ENCODE assay signal across 8 cellular contexts in the genomic region with DNA sequence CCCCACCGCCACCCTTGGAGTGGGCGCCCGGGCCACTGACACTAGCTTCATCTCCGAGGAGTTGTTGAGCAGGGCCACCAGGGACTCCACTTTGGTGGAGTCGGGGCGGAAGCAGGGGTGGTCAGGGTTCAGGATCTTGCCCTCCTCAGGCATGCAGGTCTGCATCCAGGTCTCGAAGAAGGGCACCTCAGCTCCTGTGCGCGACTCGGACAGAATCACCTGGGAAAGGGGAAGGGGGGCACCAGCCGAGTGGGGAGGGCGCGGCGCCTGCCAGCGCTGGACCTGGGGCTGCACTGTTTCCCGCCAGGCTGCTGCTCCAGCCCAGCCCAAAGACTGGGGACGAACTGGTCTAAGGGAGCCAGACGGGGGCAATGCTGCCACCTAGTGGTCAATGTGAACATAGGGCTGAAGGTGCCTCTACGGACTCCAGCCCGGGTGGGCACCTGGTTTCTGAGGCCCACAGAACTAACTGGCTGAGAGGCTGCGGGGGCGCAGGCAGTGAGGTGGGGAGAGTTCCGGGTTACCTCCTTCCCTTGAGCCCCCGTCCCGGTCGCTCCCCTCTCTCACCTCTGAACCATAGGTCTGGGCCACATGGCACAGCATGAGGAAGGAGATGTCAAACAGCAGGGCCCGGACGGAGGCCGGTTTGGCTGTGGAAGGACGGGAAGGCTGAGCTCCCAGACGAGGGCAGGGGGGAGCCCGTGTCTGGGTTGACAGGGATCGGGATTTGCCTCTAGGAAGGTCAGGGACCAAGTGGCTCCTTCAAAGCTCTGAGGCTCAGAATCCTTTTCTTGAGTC. TPM values are rescaled to one million over a fixed set of nuclear protein-coding genes. Genes with fewer than 3 reads are reported as not detected.
DNase-seq lines count a peak whose midpoint lies in the region; ATAC-seq, FAIRE-seq and TF ChIP-seq lines count a peak whose summit lies in the region.

No MANE protein-coding gene starts in this region.

- H3K27me3 ChIP-seq in BE2C, result no peaks in the 10 kb centered on the region
- no peaks in the 10 kb centered on the region for H3K27me3 ChIP-seq in HCT116 (ENCODE audit: insufficient read depth, low read length)
- H3K27me3 ChIP-seq in HepG2 (ENCODE audit: control insufficient read depth in 1 of 2, insufficient read depth in 2 of 2, low read length in 2 of 2), result no peaks in the 10 kb centered on the region

- H3K36me3 ChIP-seq in BE2C (peaks cover 62% of the 10 kb centered on the region), HCT116 (ENCODE audit: control insufficient read depth in 1 of 2, insufficient read depth in 2 of 2, low read length in 2 of 2) (peaks cover 16 to 40% of the 10 kb centered on the region in 2 experiments; a peak in 3 of 4 replicates), HepG2 (replicated peaks in 1 of 2; ENCODE audit: control insufficient read depth in 1 of 2, insufficient read depth in 2 of 2, low read length in 2 of 2) (peaks cover 40 to 74% of the 10 kb centered on the region in 2 experiments)

- peaks cover 23% of the 10 kb centered on the region for H3K4me1 Mint-ChIP-seq in activated CD4-positive, alpha-beta T cell treated with anti-CD3 and anti-CD28 coated beads, Interleukin-2, amount 10 ng/mL, durations not matched to agents 7 days and 5 days

- POLR2A ChIA-PET in HCT116 (lab: Charles Lee) (no interaction called here), HepG2 (lab: Yijun Ruan, JAX) (interaction anchor here (0.7 to 1.2 kb wide), 2 partner anchors 27 to 84 kb away, joined by 3 to 6 read pairs; partner anchors contain the start of gene MED24)
- POLR2A ChIA-PET in activated CD4-positive, alpha-beta T cell treated with anti-CD3 and anti-CD28 coated beads, Interleukin-2, amount 10 ng/mL, durations not matched to agents 7 days and 5 days (lab: Charles Lee), result no interaction called here

- H3K4me2 ChIP-seq in HCT116 (ENCODE audit: low read length) (no peak overlapping the region), HepG2 (ENCODE audit: low read depth, low read length) (no peak overlapping the region)

- H3K4me1 ChIP-seq in BE2C (peaks cover 4% of the 10 kb centered on the region; the same call in 1 of the 2 replicates), HCT116 (ENCODE audit: control insufficient read depth in 1 of 2, insufficient read depth in 2 of 2, low read length in 2 of 2) (peaks cover 2 to 15% of the 10 kb centered on the region in 2 experiments; a peak in 2 of 4 replicates), HepG2 (ENCODE audit: insufficient read depth, low read length) (no peaks in the 10 kb centered on the region)

- intact Hi-C loops in HCT116 (cut with micrococcal nuclease) (loop anchor here (1.0 to 5.0 kb wide), 2 partner anchors 60 to 68 kb away; no protein-coding TSS in a partner anchor), HepG2 (cut with micrococcal nuclease; ENCODE audit: unreplicated experiment) (loop anchor here (1.0 kb wide), 1 partner anchor 14 kb away; no protein-coding TSS in a partner anchor)

- H2AFZ ChIP-seq in HCT116 (ENCODE audit: low read depth, low read length, poor library complexity, severe bottlenecking), result no peak overlapping the region
- no peak overlapping the region for H2AFZ ChIP-seq in HepG2 (ENCODE audit: low read length)

- TF ChIP-seq POLR2A in HCT116 (IDR thresholded peaks at IDR 0.05; ENCODE audit: borderline replicate concordance, extremely low read depth, insufficient read depth, insufficient read length) (no peak), HepG2 (IDR thresholded peaks at IDR 0.05; ENCODE audit: insufficient read depth in 1 of 2, low read depth in 2 of 2, low read length in 2 of 2) (no peak)

- H4K20me1 ChIP-seq in HCT116 (ENCODE audit: insufficient read depth) (no peaks in the 10 kb centered on the region), HepG2 (ENCODE audit: insufficient read depth, low read length) (no peaks in the 10 kb centered on the region)

- in situ Hi-C loops in HepG2 (cut with HindIII; ENCODE audit: extremely low pct_ligation_motif_present, low pct_unique_long_range_greater_than_20kb), result no loop called here

- H3K36me3 Mint-ChIP-seq in activated CD4-positive, alpha-beta T cell treated with anti-CD3 and anti-CD28 coated beads, Interleukin-2, amount 10 ng/mL, durations not matched to agents 7 days and 5 days (ENCODE audit: low read depth), result peaks cover 45% of the 10 kb centered on the region

- no peaks in the 10 kb centered on the region for H3K9me2 ChIP-seq in HCT116 (ENCODE audit: insufficient read depth)

- no peaks in the 10 kb centered on the region for H3K79me2 ChIP-seq in HCT116 (ENCODE audit: insufficient read depth, low read length)
- no peaks in the 10 kb centered on the region for H3K79me2 ChIP-seq in HepG2 (ENCODE audit: insufficient read depth, low read length)

- TF ChIP-seq RAD21 in HCT116 (IDR thresholded peaks at IDR 0.05; ENCODE audit: low read depth) (peak; percentile 73), HepG2 (CRISPR knock-in tag; IDR thresholded peaks at IDR 0.05) (peak; percentile 77)

- peak; percentile 90 for FAIRE-seq in HepG2 (lab: Jason Lieb, UNC)

- H3K9ac ChIP-seq in HCT116 (ENCODE audit: low read length), result no peak overlapping the region
- no peak overlapping the region for H3K9ac ChIP-seq in HepG2 (ENCODE audit: insufficient read depth, low read depth, low read length)

- WGBS in HepG2 (ENCODE audit: low lambda C conversion rate), result 55% methylated on average over 28 of the region's 33 CpGs

- peak overlapping the region; percentile 13; the same call in 1 of the 2 replicates for H3K27ac ChIP-seq in HCT116 (ENCODE audit: low read depth, low read length)
- no peak overlapping the region for H3K27ac ChIP-seq in coronary artery
- no peak overlapping the region for H3K27ac ChIP-seq in HepG2 (ENCODE audit: extremely low read length, insufficient read depth, low read length)

- TF ChIP-seq CTCF in BE2C (IDR thresholded peaks at IDR 0.05; ENCODE audit: low read depth, low read length) (peak; percentile 85), HCT116 (IDR thresholded peaks at IDR 0.05 in 2 of 3, conservative IDR thresholded peaks at IDR 0.05 in 1 of 3; ENCODE audit: borderline replicate concordance in 1 of 3, insufficient read depth in 1 of 3, low read depth in 2 of 3, low read length in 2 of 3) (peak; percentile 72 to 89 (median 87)), coronary artery (IDR thresholded peaks at IDR 0.05) (peak; percentile 90), HepG2 (CRISPR knock-in tag; IDR thresholded peaks at IDR 0.05) (peak; percentile 98)

- H3K27ac Mint-ChIP-seq in activated CD4-positive, alpha-beta T cell treated with anti-CD3 and anti-CD28 coated beads, Interleukin-2, amount 10 ng/mL, durations not matched to agents 7 days and 5 days, result peak overlapping the region; percentile 57

- BruUV-seq in HCT116 (replicated peaks; lab: Mats Ljungman, UMichigan) (no TSS peak), HepG2 (replicated peaks; lab: Mats Ljungman, UMichigan) (no TSS peak)

- peak; percentile 90 for DNase-seq in BE2C
- peak; percentile 50 for DNase-seq in HCT116 (ENCODE audit: low read depth, low spot score)
- peak; percentile 48 for DNase-seq in NCI-H526 treated with DMSO at 0.1 percent for 48 hours (lab: John Stamatoyannopoulos, UW)
- DNase-seq in activated CD4-positive, alpha-beta T cell treated with anti-CD3 and anti-CD28 coated beads, Interleukin-2, amount 10 ng/mL, durations not matched to agents 7 days and 5 days, result peak; percentile 84
- no peak for DNase-seq in coronary artery (ENCODE audit: low spot score)
- DNase-seq in HepG2 (ENCODE audit: low spot score), result peak; percentile 82
- peak; percentile 65 to 68 for DNase-seq in stimulated activated CD4-positive, alpha-beta T cell treated with anti-CD3 and anti-CD28 coated beads, Interleukin-4, amount 100 ng/mL, for 4 hours

- ATAC-seq in HCT116 (peak; percentile 98), HepG2 (peak; percentile 97), HG02981 (IDR thresholded peaks at IDR 0.05; ENCODE audit: unreplicated experiment) (no peak)

- H3K4me3 ChIP-seq in BE2C (ENCODE audit: low read depth, low read length) (no peak overlapping the region), HCT116 (replicated peaks in 1 of 2; ENCODE audit: low read depth in 1 of 2, low read length in 2 of 2) (no peak overlapping the region), coronary artery (no peak overlapping the region), HepG2 (replicated peaks in 1 of 3; ENCODE audit: insufficient read depth in 1 of 3, low read depth in 2 of 3, low read length in 3 of 3) (no peak overlapping the region)

- H3K27me3 Mint-ChIP-seq in activated CD4-positive, alpha-beta T cell treated with anti-CD3 and anti-CD28 coated beads, Interleukin-2, amount 10 ng/mL, durations not matched to agents 7 days and 5 days, result no peaks in the 10 kb centered on the region

- TF ChIP-seq EP300 in HepG2 (IDR thresholded peaks at IDR 0.05; ENCODE audit: low read depth in 2 of 2, low read length in 2 of 2), result no peak
- TF ChIP-seq EP300 in HepG2 (CRISPR knock-in tag; IDR thresholded peaks at IDR 0.05; ENCODE audit: borderline replicate concordance), result no peak

- CTCF ChIA-PET in HCT116 (lab: Charles Lee) (interaction anchor here (0.8 to 2.0 kb wide), 11 partner anchors 9 to 154 kb away, joined by 3 to 12 read pairs (median 4); partner anchors contain the start of gene MED24), HepG2 (lab: Yijun Ruan, JAX; ENCODE audit: low intra/inter-chr PET ratio, low total read pairs) (interaction anchor here (0.7 to 2.7 kb wide), 3 partner anchors 13 to 59 kb away, joined by 3 to 56 read pairs (median 6); partner anchors contain the start of gene CSF3)
- CTCF ChIA-PET in activated CD4-positive, alpha-beta T cell treated with anti-CD3 and anti-CD28 coated beads, Interleukin-2, amount 10 ng/mL, durations not matched to agents 7 days and 5 days (lab: Charles Lee), result interaction anchor here (0.5 to 2.6 kb wide), 19 partner anchors 8 to 483 kb away, joined by 3 to 13 read pairs (median 4); partner anchors contain the start of genes CSF3, GSDMA and MED24

- RAD21 ChIA-PET in HCT116 (lab: Charles Lee; ENCODE audit: low non-redundant PET in 1 of 2, low total read pairs in 2 of 2, uncharacterized antibody in 2 of 2, unreplicated experiment in 2 of 2), result no interaction called here

- H3K9me3 ChIP-seq in BE2C (no peaks in the 10 kb centered on the region), HCT116 (ENCODE audit: control insufficient read depth in 1 of 2, insufficient read depth in 1 of 2, low read depth in 1 of 2, low read length in 2 of 2) (no peaks in the 10 kb centered on the region), HepG2 (ENCODE audit: low read length) (no peaks in the 10 kb centered on the region)

- no peaks in the 10 kb centered on the region for H3K9me3 Mint-ChIP-seq in activated CD4-positive, alpha-beta T cell treated with anti-CD3 and anti-CD28 coated beads, Interleukin-2, amount 10 ng/mL, durations not matched to agents 7 days and 5 days

- no peak overlapping the region for H3K4me3 Mint-ChIP-seq in activated CD4-positive, alpha-beta T cell treated with anti-CD3 and anti-CD28 coated beads, Interleukin-2, amount 10 ng/mL, durations not matched to agents 7 days and 5 days

RNA-seq across cellular contexts. Expression of gene CSF3, which starts 11.8 kb away (rescaled TPM):
- polyA plus RNA-seq in BE2C (2012; ENCODE audit: insufficient read depth, insufficient read length, low read depth), result not detected
- total RNA-seq in HCT116 (2021; ENCODE audit: unreplicated experiment), result not detected
- not detected in 2 replicates for polyA plus RNA-seq in HCT116 (2012)
- total RNA-seq in activated CD4-positive, alpha-beta T cell treated with anti-CD3 and anti-CD28 coated beads, Interleukin-2, amount 10 ng/mL, durations not matched to agents 7 days and 5 days, result not detected
- total RNA-seq in HepG2 (2016; rRNA removed; fragmentation: Illumina TruSeq; extraction: Trizol), result not detected in 2 replicates
- not detected in 2 replicates for total RNA-seq in HepG2 (2016; cell fraction: cytosol; rRNA removed; fragmentation: Illumina TruSeq; extraction: Trizol; ENCODE audit: low read depth)
- not detected in 2 replicates for total RNA-seq in HepG2 (2016; cell fraction: insoluble cytoplasmic fraction; rRNA removed; fragmentation: Illumina TruSeq; extraction: Trizol)
- total RNA-seq in HepG2 (2016; cell fraction: membrane; rRNA removed; fragmentation: Illumina TruSeq; extraction: Trizol), result not detected in 2 replicates
- not detected in 2 replicates for total RNA-seq in HepG2 (2016; cell fraction: nucleus; rRNA removed; fragmentation: Illumina TruSeq; extraction: Trizol)
- 0.07 and 0.09 TPM in 2 replicates for polyA plus RNA-seq in HepG2 (2011; rRNA removed)
- polyA plus RNA-seq in HepG2 (2011; cell fraction: cytosol; rRNA removed), result 0.03 and 0.12 TPM in 2 replicates
- 0.23 and 0.47 TPM in 2 replicates for polyA plus RNA-seq in HepG2 (2011; cell fraction: nucleus; rRNA removed)
- polyA plus RNA-seq in HepG2 (2012), result not detected in 2 replicates
- not detected in 2 replicates for polyA plus RNA-seq in HepG2 (2016; cell fraction: cytosol; fragmentation: Illumina TruSeq; extraction: Trizol; ENCODE audit: low read depth)
- not detected in 2 replicates for polyA plus RNA-seq in HepG2 (2016; cell fraction: insoluble cytoplasmic fraction; fragmentation: Illumina TruSeq; extraction: Trizol; ENCODE audit: low read depth)
- polyA plus RNA-seq in HepG2 (2016; cell fraction: membrane; fragmentation: Illumina TruSeq; extraction: Trizol; ENCODE audit: low read depth), result not detected in 2 replicates
- 0.39 TPM in 1 of 2 replicates, not detected in the other for polyA plus RNA-seq in HepG2 (2016; cell fraction: nucleus; fragmentation: Illumina TruSeq; extraction: Trizol; ENCODE audit: insufficient read depth, low read depth)
- 0.40 TPM in 1 of 2 replicates, not detected in the other for polyA minus RNA-seq in HepG2 (2011; rRNA and poly(A)+ RNA removed; ENCODE audit: low replicate concordance)
- polyA minus RNA-seq in HepG2 (2011; cell fraction: cytosol; rRNA and poly(A)+ RNA removed), result not detected in 2 replicates
- not detected in 2 replicates for polyA minus RNA-seq in HepG2 (2011; cell fraction: nucleus; rRNA and poly(A)+ RNA removed)

RNA-seq across cellular contexts. Expression of gene MED24, which starts 27.2 kb away (rescaled TPM):
- 173 TPM for polyA plus RNA-seq in BE2C (2012; ENCODE audit: insufficient read depth, insufficient read length, low read depth)
- total RNA-seq in HCT116 (2021; ENCODE audit: unreplicated experiment) (92.1 TPM), HepG2 (2016; rRNA removed; fragmentation: Illumina TruSeq; extraction: Trizol) (51.1 and 66.5 TPM in 2 replicates)
- 68.9 and 90.5 TPM in 2 replicates for polyA plus RNA-seq in HCT116 (2012)
- total RNA-seq in activated CD4-positive, alpha-beta T cell treated with anti-CD3 and anti-CD28 coated beads, Interleukin-2, amount 10 ng/mL, durations not matched to agents 7 days and 5 days, result 100 to 1,000 TPM in 1 of 2 experiments, 10 to 100 TPM in 1; 92.1 to 102 TPM
- 14.5 and 17.6 TPM in 2 replicates for total RNA-seq in HepG2 (2016; cell fraction: cytosol; rRNA removed; fragmentation: Illumina TruSeq; extraction: Trizol; ENCODE audit: low read depth)
- 50.7 and 65.1 TPM in 2 replicates for total RNA-seq in HepG2 (2016; cell fraction: insoluble cytoplasmic fraction; rRNA removed; fragmentation: Illumina TruSeq; extraction: Trizol)
- 26.0 and 27.2 TPM in 2 replicates for total RNA-seq in HepG2 (2016; cell fraction: membrane; rRNA removed; fragmentation: Illumina TruSeq; extraction: Trizol)
- total RNA-seq in HepG2 (2016; cell fraction: nucleus; rRNA removed; fragmentation: Illumina TruSeq; extraction: Trizol), result 65.1 and 70.6 TPM in 2 replicates
- polyA plus RNA-seq in HepG2 (2011; rRNA removed), result 67.7 and 78.0 TPM in 2 replicates
- polyA plus RNA-seq in HepG2 (2011; cell fraction: cytosol; rRNA removed), result 28.7 and 32.2 TPM in 2 replicates
- 613 and 896 TPM in 2 replicates for polyA plus RNA-seq in HepG2 (2011; cell fraction: nucleus; rRNA removed)
- polyA plus RNA-seq in HepG2 (2012), result 70.6 and 74.6 TPM in 2 replicates
- 9.7 and 12.0 TPM in 2 replicates for polyA plus RNA-seq in HepG2 (2016; cell fraction: cytosol; fragmentation: Illumina TruSeq; extraction: Trizol; ENCODE audit: low read depth)
- 46.8 and 59.5 TPM in 2 replicates for polyA plus RNA-seq in HepG2 (2016; cell fraction: insoluble cytoplasmic fraction; fragmentation: Illumina TruSeq; extraction: Trizol; ENCODE audit: low read depth)
- polyA plus RNA-seq in HepG2 (2016; cell fraction: membrane; fragmentation: Illumina TruSeq; extraction: Trizol; ENCODE audit: low read depth), result 20.4 and 23.8 TPM in 2 replicates
- polyA plus RNA-seq in HepG2 (2016; cell fraction: nucleus; fragmentation: Illumina TruSeq; extraction: Trizol; ENCODE audit: insufficient read depth, low read depth), result 182 and 188 TPM in 2 replicates
- 133 and 240 TPM in 2 replicates for polyA minus RNA-seq in HepG2 (2011; rRNA and poly(A)+ RNA removed; ENCODE audit: low replicate concordance)
- polyA minus RNA-seq in HepG2 (2011; cell fraction: cytosol; rRNA and poly(A)+ RNA removed), result 49.1 and 58.4 TPM in 2 replicates
- 159 and 161 TPM in 2 replicates for polyA minus RNA-seq in HepG2 (2011; cell fraction: nucleus; rRNA and poly(A)+ RNA removed)

RNA-seq across cellular contexts. Expression of gene THRA, which starts 35.8 kb away (rescaled TPM):
- polyA plus RNA-seq in BE2C (2012; ENCODE audit: insufficient read depth, insufficient read length, low read depth), result 233 TPM
- total RNA-seq in HCT116 (2021; ENCODE audit: unreplicated experiment), result 23.3 TPM
- 20.3 and 21.1 TPM in 2 replicates for polyA plus RNA-seq in HCT116 (2012)
- total RNA-seq in activated CD4-positive, alpha-beta T cell treated with anti-CD3 and anti-CD28 coated beads, Interleukin-2, amount 10 ng/mL, durations not matched to agents 7 days and 5 days, result 1 to 10 TPM; 8.6 to 9.1 TPM
- total RNA-seq in HepG2 (2016; rRNA removed; fragmentation: Illumina TruSeq; extraction: Trizol), result 9.9 and 10.4 TPM in 2 replicates
- total RNA-seq in HepG2 (2016; cell fraction: cytosol; rRNA removed; fragmentation: Illumina TruSeq; extraction: Trizol; ENCODE audit: low read depth), result 4.9 and 5.0 TPM in 2 replicates
- 8.1 and 10.9 TPM in 2 replicates for total RNA-seq in HepG2 (2016; cell fraction: insoluble cytoplasmic fraction; rRNA removed; fragmentation: Illumina TruSeq; extraction: Trizol)
- total RNA-seq in HepG2 (2016; cell fraction: membrane; rRNA removed; fragmentation: Illumina TruSeq; extraction: Trizol), result 12.8 TPM in 2 replicates
- total RNA-seq in HepG2 (2016; cell fraction: nucleus; rRNA removed; fragmentation: Illumina TruSeq; extraction: Trizol), result 5.9 and 6.8 TPM in 2 replicates
- polyA plus RNA-seq in HepG2 (2011; rRNA removed), result 8.0 and 8.6 TPM in 2 replicates
- 7.7 and 8.0 TPM in 2 replicates for polyA plus RNA-seq in HepG2 (2011; cell fraction: cytosol; rRNA removed)
- 12.1 and 13.6 TPM in 2 replicates for polyA plus RNA-seq in HepG2 (2011; cell fraction: nucleus; rRNA removed)
- 11.6 and 15.5 TPM in 2 replicates for polyA plus RNA-seq in HepG2 (2012)
- polyA plus RNA-seq in HepG2 (2016; cell fraction: cytosol; fragmentation: Illumina TruSeq; extraction: Trizol; ENCODE audit: low read depth), result 4.3 TPM in 2 replicates
- polyA plus RNA-seq in HepG2 (2016; cell fraction: insoluble cytoplasmic fraction; fragmentation: Illumina TruSeq; extraction: Trizol; ENCODE audit: low read depth), result 8.0 and 12.4 TPM in 2 replicates
- polyA plus RNA-seq in HepG2 (2016; cell fraction: membrane; fragmentation: Illumina TruSeq; extraction: Trizol; ENCODE audit: low read depth), result 9.9 and 10.7 TPM in 2 replicates
- polyA plus RNA-seq in HepG2 (2016; cell fraction: nucleus; fragmentation: Illumina TruSeq; extraction: Trizol; ENCODE audit: insufficient read depth, low read depth), result 11.5 and 12.3 TPM in 2 replicates
- 14.3 and 17.9 TPM in 2 replicates for polyA minus RNA-seq in HepG2 (2011; rRNA and poly(A)+ RNA removed; ENCODE audit: low replicate concordance)
- 5.3 and 7.4 TPM in 2 replicates for polyA minus RNA-seq in HepG2 (2011; cell fraction: cytosol; rRNA and poly(A)+ RNA removed)
- 7.2 and 7.5 TPM in 2 replicates for polyA minus RNA-seq in HepG2 (2011; cell fraction: nucleus; rRNA and poly(A)+ RNA removed)

RNA-seq across cellular contexts. Expression of gene PSMD3, which starts 46.4 kb away (rescaled TPM):
- 357 TPM for polyA plus RNA-seq in BE2C (2012; ENCODE audit: insufficient read depth, insufficient read length, low read depth)
- total RNA-seq in HCT116 (2021; ENCODE audit: unreplicated experiment) (152 TPM), HepG2 (2016; rRNA removed; fragmentation: Illumina TruSeq; extraction: Trizol) (114 and 146 TPM in 2 replicates)
- polyA plus RNA-seq in HCT116 (2012), result 176 and 191 TPM in 2 replicates
- 10 to 100 TPM; 88.4 to 94.9 TPM for total RNA-seq in activated CD4-positive, alpha-beta T cell treated with anti-CD3 and anti-CD28 coated beads, Interleukin-2, amount 10 ng/mL, durations not matched to agents 7 days and 5 days
- total RNA-seq in HepG2 (2016; cell fraction: cytosol; rRNA removed; fragmentation: Illumina TruSeq; extraction: Trizol; ENCODE audit: low read depth), result 19.9 and 20.3 TPM in 2 replicates
- 99.4 and 154 TPM in 2 replicates for total RNA-seq in HepG2 (2016; cell fraction: insoluble cytoplasmic fraction; rRNA removed; fragmentation: Illumina TruSeq; extraction: Trizol)
- total RNA-seq in HepG2 (2016; cell fraction: membrane; rRNA removed; fragmentation: Illumina TruSeq; extraction: Trizol), result 37.5 and 39.8 TPM in 2 replicates
- 88.8 and 102 TPM in 2 replicates for total RNA-seq in HepG2 (2016; cell fraction: nucleus; rRNA removed; fragmentation: Illumina TruSeq; extraction: Trizol)
- polyA plus RNA-seq in HepG2 (2011; rRNA removed), result 97.4 and 118 TPM in 2 replicates
- 82.0 and 93.0 TPM in 2 replicates for polyA plus RNA-seq in HepG2 (2011; cell fraction: cytosol; rRNA removed)
- polyA plus RNA-seq in HepG2 (2011; cell fraction: nucleus; rRNA removed), result 117 and 120 TPM in 2 replicates
- polyA plus RNA-seq in HepG2 (2012), result 97.2 and 131 TPM in 2 replicates
- 14.5 and 14.8 TPM in 2 replicates for polyA plus RNA-seq in HepG2 (2016; cell fraction: cytosol; fragmentation: Illumina TruSeq; extraction: Trizol; ENCODE audit: low read depth)
- polyA plus RNA-seq in HepG2 (2016; cell fraction: insoluble cytoplasmic fraction; fragmentation: Illumina TruSeq; extraction: Trizol; ENCODE audit: low read depth), result 110 and 126 TPM in 2 replicates
- polyA plus RNA-seq in HepG2 (2016; cell fraction: membrane; fragmentation: Illumina TruSeq; extraction: Trizol; ENCODE audit: low read depth), result 20.5 and 22.5 TPM in 2 replicates
- 160 and 165 TPM in 2 replicates for polyA plus RNA-seq in HepG2 (2016; cell fraction: nucleus; fragmentation: Illumina TruSeq; extraction: Trizol; ENCODE audit: insufficient read depth, low read depth)
- polyA minus RNA-seq in HepG2 (2011; rRNA and poly(A)+ RNA removed; ENCODE audit: low replicate concordance), result 151 and 161 TPM in 2 replicates
- polyA minus RNA-seq in HepG2 (2011; cell fraction: cytosol; rRNA and poly(A)+ RNA removed), result 49.5 and 51.3 TPM in 2 replicates
- 34.4 and 36.3 TPM in 2 replicates for polyA minus RNA-seq in HepG2 (2011; cell fraction: nucleus; rRNA and poly(A)+ RNA removed)
